ENCODE assay signal across 21 cellular contexts in genomic region chr18:66048404-66048803, GRCh38.
DNase-seq lines count a peak whose midpoint lies in the region; ATAC-seq and TF ChIP-seq lines count a peak whose summit lies in the region.
"Had no signal": no experiment of that assay in that cellular context is flagged by ENCODE, and none has a peak within 500 bp of the region (broad histone marks: within the 10 kb centered on the region; RNA-seq: fewer than 3 reads in every experiment).

No MANE protein-coding gene starts in this region.

- H3K27ac Mint-ChIP-seq in activated T-cell treated with anti-CD3 and anti-CD28 coated beads, Interleukin-2, amount 50 U/mL, for 72 hours: no peak overlapping the region
- H3K27ac Mint-ChIP-seq: CD4-positive, alpha-beta T cell had no signal

- no peaks in the 10 kb centered on the region for H3K4me1 Mint-ChIP-seq in activated T-cell treated with anti-CD3 and anti-CD28 coated beads, Interleukin-2, amount 50 U/mL, for 72 hours (ENCODE audit: low read depth)

- no peak overlapping the region for H3K4me3 ChIP-seq in SJCRH30
- H3K4me3 ChIP-seq in kidney epithelial cell (ENCODE audit: low read depth, low read length): no peak overlapping the region
- H3K4me3 ChIP-seq in skeletal muscle cell (ENCODE audit: low read depth, low read length): no peak overlapping the region
- H3K4me3 ChIP-seq: MG63, PC-9 had no signal

- no peaks in the 10 kb centered on the region for H3K27me3 Mint-ChIP-seq in activated T-cell treated with anti-CD3 and anti-CD28 coated beads, Interleukin-2, amount 50 U/mL, for 72 hours (ENCODE audit: low read depth)
- H3K27me3 Mint-ChIP-seq: CD4-positive, alpha-beta T cell had no signal

- H3K36me3 ChIP-seq in SJCRH30 (no peaks in the 10 kb centered on the region), kidney epithelial cell (ENCODE audit: control insufficient read depth, insufficient read depth, low read length) (no peaks in the 10 kb centered on the region)
- H3K36me3 ChIP-seq: MG63 had no signal

- H3K9me3 Mint-ChIP-seq in activated T-cell treated with anti-CD3 and anti-CD28 coated beads, Interleukin-2, amount 50 U/mL, for 72 hours: peaks cover 6% of the 10 kb centered on the region in 2 donors

- DNase-seq in LHCN-M2 (ENCODE audit: low read depth) (peak; percentile 84), SJCRH30 (peak; percentile 55 to 89), kidney epithelial cell (ENCODE audit: low read depth) (peak; percentile 2), skeletal muscle cell (ENCODE audit: low read depth) (peak; percentile 5), inferior parietal cortex (ENCODE audit: extremely low spot score) (no peak), D341Med (ENCODE audit: low spot score) (no peak)
- no peak for DNase-seq in activated CD4-positive, CD25-positive, alpha-beta regulatory T cell treated with anti-CD3 and anti-CD28 coated beads, Interleukin-2, amount 50 U/mL, for 72 hours
- DNase-seq in activated T-cell treated with anti-CD3 and anti-CD28 coated beads, Interleukin-2, amount 50 U/mL, for 72 hours: no peak
- DNase-seq: CD4-positive, alpha-beta T cell; EL; GF-D8; Kasumi-1; MG63; NCI-H1092 treated with DMSO at 0.1 percent for 48 hours; NCI-H2029 treated with DMSO at 0.1 percent for 48 hours; NCI-H345; NCI-H524; PC-9; SHP77 treated with DMSO at 0.1 percent for 48 hours; SK-N-SH had no signal

- peak overlapping the region; percentile 65 for H3K27ac ChIP-seq in SJCRH30
- H3K27ac ChIP-seq: PC-9, RWPE1 had no signal

- H3K27me3 ChIP-seq in SJCRH30: no peaks in the 10 kb centered on the region
- no peaks in the 10 kb centered on the region for H3K27me3 ChIP-seq in kidney epithelial cell (ENCODE audit: control insufficient read depth, insufficient read depth, low read length)
- H3K27me3 ChIP-seq: MG63 had no signal

- ATAC-seq in activated T-cell treated with anti-CD3 and anti-CD28 coated beads, Interleukin-2, amount 50 U/mL, for 72 hours (replicated peaks in 1 of 2): no peak

- no peak overlapping the region for H3K4me3 Mint-ChIP-seq in activated T-cell treated with anti-CD3 and anti-CD28 coated beads, Interleukin-2, amount 50 U/mL, for 72 hours
- H3K4me3 Mint-ChIP-seq: CD4-positive, alpha-beta T cell had no signal

- peaks cover 0 to 1% of the 10 kb centered on the region in 2 donors for H3K36me3 Mint-ChIP-seq in activated T-cell treated with anti-CD3 and anti-CD28 coated beads, Interleukin-2, amount 50 U/mL, for 72 hours (ENCODE audit: insufficient read depth in 2 of 2)

- no peaks in the 10 kb centered on the region for H3K9me3 ChIP-seq in SJCRH30 (replicated peaks)
- H3K9me3 ChIP-seq: MG63, SK-N-SH had no signal

- no peak for TF ChIP-seq CTCF in kidney epithelial cell (IDR thresholded peaks at IDR 0.05; ENCODE audit: insufficient read depth, low read length, poor library complexity, severe bottlenecking)

- peaks cover 30% of the 10 kb centered on the region for H3K4me1 ChIP-seq in SJCRH30

Comparison
In these comparisons a context has a peak if more than half of its experiments do, and no peak if none do; other contexts are left out.
1. DNase-seq: peak in LHCN-M2 (single experiment), SJCRH30 (2 of 2), kidney epithelial cell (single experiment) and skeletal muscle cell (single experiment); none in activated CD4-positive, CD25-positive, alpha-beta regulatory T cell treated with anti-CD3 and anti-CD28 coated beads, Interleukin-2, amount 50 U/mL, for 72 hours (single experiment), activated T-cell treated with anti-CD3 and anti-CD28 coated beads, Interleukin-2, amount 50 U/mL, for 72 hours (0 of 2), inferior parietal cortex (single experiment) and D341Med (single experiment).